ENCODE assay signal across 22 cellular contexts in the genomic region with DNA sequence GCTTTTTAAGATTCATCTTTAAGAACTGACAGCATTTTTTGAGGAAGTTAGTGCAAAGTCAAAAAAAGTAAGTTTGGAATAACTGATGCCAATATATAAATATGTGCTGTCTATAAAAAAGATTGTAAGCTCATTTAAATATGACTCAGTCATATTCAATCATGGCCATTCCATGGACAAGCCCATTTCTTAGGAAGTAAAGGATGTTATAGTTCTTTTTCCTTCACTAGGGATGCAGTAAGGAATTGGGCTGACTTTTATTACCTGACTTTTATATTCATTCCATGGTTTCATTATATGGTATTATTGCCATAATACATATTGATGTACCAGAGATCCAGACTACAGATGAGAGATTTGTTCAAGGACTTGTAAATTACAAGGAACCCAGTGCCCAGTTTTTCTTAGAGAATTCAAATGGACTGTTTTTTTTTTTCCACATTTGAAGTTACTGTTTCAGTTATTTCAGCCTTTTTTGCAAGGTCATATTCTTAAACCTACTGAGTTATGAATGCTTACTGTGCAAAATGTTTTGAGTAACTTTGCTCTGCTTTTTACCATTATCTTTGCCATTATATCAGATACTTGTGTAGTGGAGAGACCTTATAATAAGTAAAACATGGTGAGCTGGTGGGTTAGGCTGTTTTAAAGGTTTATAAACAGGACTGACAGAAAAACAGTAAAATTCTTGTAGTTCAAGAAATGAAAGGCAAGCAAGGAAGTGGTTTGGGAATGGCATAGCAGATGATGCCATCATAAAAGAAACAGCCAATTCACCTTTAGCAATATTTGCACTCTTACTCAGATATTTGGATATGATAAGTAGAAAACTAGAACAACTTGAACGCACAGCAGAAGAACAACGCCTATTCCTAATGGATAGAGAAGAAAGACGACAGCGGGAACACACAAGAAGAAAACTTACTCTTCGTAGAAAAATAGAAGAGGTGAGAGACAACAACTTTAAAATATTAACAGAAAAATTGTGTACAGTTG. TPM values are rescaled to one million over a fixed set of nuclear protein-coding genes. Genes with fewer than 3 reads are reported as not detected.
DNase-seq lines count a peak whose midpoint lies in the region; ATAC-seq, FAIRE-seq and TF ChIP-seq lines count a peak whose summit lies in the region.
"Had no signal": no experiment of that assay in that cellular context is flagged by ENCODE, and none has a peak within 500 bp of the region (broad histone marks: within the 10 kb centered on the region; RNA-seq: fewer than 3 reads in every experiment).

No MANE protein-coding gene starts in this region.

- H3K9me3 ChIP-seq in HepG2 (ENCODE audit: low read length) (no peaks in the 10 kb centered on the region), right lobe of liver (no peaks in the 10 kb centered on the region), mucosa of descending colon (no peaks in the 10 kb centered on the region), transverse colon (no peaks in the 10 kb centered on the region), suprapubic skin (no peaks in the 10 kb centered on the region)
- H3K9me3 ChIP-seq: SK-N-SH had no signal

- ATAC-seq in HepG2 (no peak), right lobe of liver (no peak), mucosa of descending colon (peak; percentile 95), GM19324 (IDR thresholded peaks at IDR 0.05; ENCODE audit: low FRiP score, unreplicated experiment) (no peak)
- ATAC-seq: CD8-positive, alpha-beta T cell had no signal

- in situ Hi-C loops in HepG2 (cut with HindIII; ENCODE audit: extremely low pct_ligation_motif_present, low pct_unique_long_range_greater_than_20kb) (loop anchor here (25.0 kb wide), 1 partner anchor 534 kb away; no protein-coding TSS in a partner anchor), transverse colon (cut with MboI; ENCODE audit: low pct_ligation_motif_present in 1 of 4, low pct_unique_long_range_greater_than_20kb in 1 of 4, low sequenced_read_pairs in 3 of 4) (no loop called here)

- no peaks in the 10 kb centered on the region for H4K20me1 ChIP-seq in HepG2 (ENCODE audit: insufficient read depth, low read length)

- no peak overlapping the region for H3K4me2 ChIP-seq in HepG2 (ENCODE audit: low read depth, low read length)
- H3K4me2 ChIP-seq: KMS-11, SK-N-SH had no signal

- H3K27me3 ChIP-seq in HepG2 (ENCODE audit: control insufficient read depth in 1 of 2, insufficient read depth in 2 of 2, low read length in 2 of 2) (no peaks in the 10 kb centered on the region), right lobe of liver (no peaks in the 10 kb centered on the region), transverse colon (no peaks in the 10 kb centered on the region), suprapubic skin (no peaks in the 10 kb centered on the region)

- CTCF ChIA-PET in HepG2 (lab: Yijun Ruan, JAX; ENCODE audit: low intra/inter-chr PET ratio, low total read pairs), result no interaction called here

- H3K4me3 ChIP-seq in HepG2 (replicated peaks in 1 of 3; ENCODE audit: insufficient read depth in 1 of 3, low read depth in 2 of 3, low read length in 3 of 3) (no peak overlapping the region), right lobe of liver (no peak overlapping the region), mucosa of descending colon (no peak overlapping the region), transverse colon (peak overlapping the region in 3 of 4 donors; percentile 8 to 39 (median 18)), suprapubic skin (no peak overlapping the region)

- no peaks in the 10 kb centered on the region for H3K79me2 ChIP-seq in HepG2 (ENCODE audit: insufficient read depth, low read length)

- no TSS peak for BruUV-seq in HepG2 (replicated peaks; lab: Mats Ljungman, UMichigan)

- WGBS in HepG2 (ENCODE audit: low lambda C conversion rate), result 8% methylated on average over 5 of the region's 5 CpGs
- WGBS in right lobe of liver (ENCODE audit: insufficient coverage, low coverage, low lambda C conversion rate, missing lambda C conversion rate), result 80% methylated on average over 5 of the region's 5 CpGs
- 42 to 57% methylated on average over 5 of the region's 5 CpGs for WGBS in transverse colon (ENCODE audit: low coverage in 1 of 2), 2 donors
- WGBS in suprapubic skin, result 83% methylated on average over 5 of the region's 5 CpGs

- TF ChIP-seq CTCF in HepG2 (CRISPR knock-in tag; IDR thresholded peaks at IDR 0.05) (no peak), right lobe of liver (IDR thresholded peaks at IDR 0.05) (no peak), mucosa of descending colon (IDR thresholded peaks at IDR 0.05) (no peak), transverse colon (IDR thresholded peaks at IDR 0.05) (no peak), suprapubic skin (IDR thresholded peaks at IDR 0.05) (no peak)

- no peak for FAIRE-seq in HepG2 (lab: Jason Lieb, UNC)
- peak; percentile 49 for FAIRE-seq in colon (lab: Jason Lieb, UNC)

- H2AFZ ChIP-seq in HepG2 (ENCODE audit: low read length), result no peak overlapping the region

- TF ChIP-seq RAD21 in HepG2 (CRISPR knock-in tag; IDR thresholded peaks at IDR 0.05), result no peak

- no peak overlapping the region for H3K9ac ChIP-seq in HepG2 (ENCODE audit: insufficient read depth, low read depth, low read length)
- H3K9ac ChIP-seq: KMS-11, SK-N-SH had no signal

- H3K27ac ChIP-seq in HepG2 (ENCODE audit: extremely low read length, insufficient read depth, low read length), result no peak overlapping the region
- no peak overlapping the region for H3K27ac ChIP-seq in right lobe of liver
- peak overlapping the region; percentile 49 to 67 (median 59) for H3K27ac ChIP-seq in transverse colon
- H3K27ac ChIP-seq in suprapubic skin, result no peak overlapping the region
- H3K27ac ChIP-seq in substantia nigra (ENCODE audit: low read depth, low read length, poor library complexity, severe bottlenecking), result no peak overlapping the region
- H3K27ac ChIP-seq: 22Rv1, KMS-11 had no signal

- peak; percentile 1 for DNase-seq in HepG2 (ENCODE audit: low spot score)
- DNase-seq in right lobe of liver, result no peak
- peak in 1 of 3 donors; percentile 5 for DNase-seq in mucosa of descending colon
- no peak for DNase-seq in transverse colon
- no peak for DNase-seq in suprapubic skin (ENCODE audit: low spot score in 2 of 2)
- DNase-seq in substantia nigra (lab: John Stamatoyannopoulos, UW), result no peak
- DNase-seq: AML-193; C1 segment of cervical spinal cord; CD8-positive, alpha-beta T cell; DMS153; GDM1; NCI-H1105 treated with DMSO at 0.1 percent for 48 hours; NCI-H2029 treated with DMSO at 0.1 percent for 48 hours; NCI-H345; NCI-H524; NCI-H82; SHP77 treated with DMSO at 0.1 percent for 48 hours; SK-N-SH had no signal

- H3K4me1 ChIP-seq in HepG2 (ENCODE audit: insufficient read depth, low read length) (no peaks in the 10 kb centered on the region), right lobe of liver (no peaks in the 10 kb centered on the region), mucosa of descending colon (ENCODE audit: low read depth) (peaks cover 6% of the 10 kb centered on the region), transverse colon (peaks cover 0 to 7% (median 0%) of the 10 kb centered on the region in 4 donors), suprapubic skin (no peaks in the 10 kb centered on the region)

- no peak for TF ChIP-seq POLR2A in HepG2 (IDR thresholded peaks at IDR 0.05; ENCODE audit: insufficient read depth in 1 of 2, low read depth in 2 of 2, low read length in 2 of 2)
- TF ChIP-seq POLR2A in right lobe of liver (IDR thresholded peaks at IDR 0.05), result no peak
- no peak for TF ChIP-seq POLR2A in transverse colon (IDR thresholded peaks at IDR 0.05)
- no peak for TF ChIP-seq POLR2A in suprapubic skin (IDR thresholded peaks at IDR 0.05)

- TF ChIP-seq EP300 in HepG2 (IDR thresholded peaks at IDR 0.05; ENCODE audit: low read depth in 2 of 2, low read length in 2 of 2), result no peak
- TF ChIP-seq EP300 in HepG2 (CRISPR knock-in tag; IDR thresholded peaks at IDR 0.05; ENCODE audit: borderline replicate concordance), result no peak
- TF ChIP-seq EP300 in transverse colon (IDR thresholded peaks at IDR 0.05; ENCODE audit: low read depth), result no peak
- no peak for TF ChIP-seq EP300 in suprapubic skin (IDR thresholded peaks at IDR 0.05)

- H3K36me3 ChIP-seq in HepG2 (replicated peaks in 1 of 2; ENCODE audit: control insufficient read depth in 1 of 2, insufficient read depth in 2 of 2, low read length in 2 of 2) (no peaks in the 10 kb centered on the region), right lobe of liver (no peaks in the 10 kb centered on the region), mucosa of descending colon (ENCODE audit: low read depth) (no peaks in the 10 kb centered on the region), transverse colon (no peaks in the 10 kb centered on the region), suprapubic skin (no peaks in the 10 kb centered on the region)

- intact Hi-C loops in HepG2 (cut with micrococcal nuclease; ENCODE audit: unreplicated experiment), result no loop called here
- intact Hi-C loops in right lobe of liver (cut with DNase I), result no loop called here
- intact Hi-C loops in mucosa of descending colon (cut with DNase I, micrococcal nuclease), result no loop called here
- intact Hi-C loops in transverse colon (cut with DNase I; ENCODE audit: low total_unique reads), result no loop called here

- POLR2A ChIA-PET in HepG2 (lab: Yijun Ruan, JAX), result no interaction called here

RNA-seq across cellular contexts. Expression of a gene that starts 7.6 kb away (rescaled TPM):
- total RNA-seq in HepG2 (2016; rRNA removed; fragmentation: Illumina TruSeq; extraction: Trizol) (0.04 and 0.07 TPM in 2 replicates), right lobe of liver (under 1 TPM; 0.06 to 0.19 (median 0.11) TPM), mucosa of descending colon (10 to 100 TPM in 1 of 3 donors, 1 to 10 TPM in 2; 6.7 to 22.1 (median 8.3) TPM), transverse colon (10 to 100 TPM in 3 of 4 donors, 1 to 10 TPM in 1; 9.2 to 56.4 (median 38.2) TPM), suprapubic skin (10 to 100 TPM in 1 of 4 donors, 1 to 10 TPM in 1, under 1 TPM in 2; 0.83 to 10.1 (median 1.6) TPM)
- total RNA-seq in HepG2 (2016; cell fraction: cytosol; rRNA removed; fragmentation: Illumina TruSeq; extraction: Trizol; ENCODE audit: low read depth), result not detected in 2 replicates
- 0.04 and 0.09 TPM in 2 replicates for total RNA-seq in HepG2 (2016; cell fraction: insoluble cytoplasmic fraction; rRNA removed; fragmentation: Illumina TruSeq; extraction: Trizol)
- 0.06 TPM in 1 of 2 replicates, not detected in the other for total RNA-seq in HepG2 (2016; cell fraction: membrane; rRNA removed; fragmentation: Illumina TruSeq; extraction: Trizol)
- total RNA-seq in HepG2 (2016; cell fraction: nucleus; rRNA removed; fragmentation: Illumina TruSeq; extraction: Trizol), result 0.12 and 0.19 TPM in 2 replicates
- polyA plus RNA-seq in HepG2 (2011; rRNA removed), result 0.01 TPM in 1 of 2 replicates, not detected in the other
- polyA plus RNA-seq in HepG2 (2011; cell fraction: cytosol; rRNA removed), result not detected in 2 replicates
- polyA plus RNA-seq in HepG2 (2011; cell fraction: nucleus; rRNA removed), result 0.03 TPM in 1 of 2 replicates, not detected in the other
- polyA plus RNA-seq in HepG2 (2012), result 0.51 and 0.67 TPM in 2 replicates
- polyA plus RNA-seq in HepG2 (2016; cell fraction: cytosol; fragmentation: Illumina TruSeq; extraction: Trizol; ENCODE audit: low read depth), result not detected in 2 replicates
- 0.03 and 0.04 TPM in 2 replicates for polyA plus RNA-seq in HepG2 (2016; cell fraction: insoluble cytoplasmic fraction; fragmentation: Illumina TruSeq; extraction: Trizol; ENCODE audit: low read depth)
- not detected in 2 replicates for polyA plus RNA-seq in HepG2 (2016; cell fraction: membrane; fragmentation: Illumina TruSeq; extraction: Trizol; ENCODE audit: low read depth)
- polyA plus RNA-seq in HepG2 (2016; cell fraction: nucleus; fragmentation: Illumina TruSeq; extraction: Trizol; ENCODE audit: insufficient read depth, low read depth), result 0.21 and 0.33 TPM in 2 replicates
- not detected in 2 replicates for polyA minus RNA-seq in HepG2 (2011; rRNA and poly(A)+ RNA removed; ENCODE audit: low replicate concordance)
- polyA minus RNA-seq in HepG2 (2011; cell fraction: cytosol; rRNA and poly(A)+ RNA removed), result not detected in 2 replicates
- polyA minus RNA-seq in HepG2 (2011; cell fraction: nucleus; rRNA and poly(A)+ RNA removed), result 0.77 and 1.4 TPM in 2 replicates
- polyA plus RNA-seq: SK-N-SH had no signal

Comparison
In these comparisons a context has a peak if more than half of its experiments do, and no peak if none do; other contexts are left out.
1. H3K27ac ChIP-seq: peak in transverse colon (4 of 4); none in HepG2 (single experiment), right lobe of liver (0 of 3), suprapubic skin (single experiment) and substantia nigra (single experiment).
2. H3K4me3 ChIP-seq: peak in transverse colon (3 of 4); none in HepG2 (0 of 3), right lobe of liver (0 of 3), mucosa of descending colon (single experiment) and suprapubic skin (single experiment).